Comparison of ENCODE assay signal across 8 cellular contexts in the genomic region with DNA sequence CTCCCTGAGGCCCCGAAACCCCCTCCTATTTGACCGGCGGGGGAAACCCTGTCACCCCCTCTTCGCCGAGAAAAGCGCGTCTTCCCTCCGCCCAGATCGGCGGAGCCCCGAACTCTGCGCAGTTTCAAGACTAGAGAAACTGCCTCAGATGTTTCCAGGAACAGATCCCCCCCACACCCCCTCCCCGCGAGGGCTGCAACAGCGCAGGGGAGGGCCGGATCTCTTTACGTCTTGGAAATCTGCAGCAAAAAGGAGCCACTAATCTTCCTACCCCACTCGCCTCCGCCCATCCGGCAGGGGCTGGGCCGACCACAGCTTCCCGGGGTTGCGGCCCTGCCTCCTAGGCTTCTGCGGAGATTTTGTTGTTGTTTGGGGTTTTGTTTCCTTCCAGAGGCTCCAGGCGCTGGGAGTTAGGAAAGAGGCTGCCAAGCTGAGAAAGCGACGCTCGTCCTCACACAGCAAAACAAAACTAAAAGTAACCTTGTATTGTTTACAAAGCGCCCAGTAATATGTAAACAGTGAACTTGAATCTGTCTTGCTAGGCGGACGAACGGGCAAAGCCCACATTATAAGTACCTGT. TPM values are rescaled to one million over a fixed set of nuclear protein-coding genes. Genes with fewer than 3 reads are reported as not detected.
A peak's percentile ranks its signal among the peaks of the same experiment; 100 is the strongest.
DNase-seq lines count a peak whose midpoint lies in the region; ATAC-seq, FAIRE-seq and TF ChIP-seq lines count a peak whose summit lies in the region.

No MANE protein-coding gene starts in this region.

- in situ Hi-C loops in GM12878 (cut with MboI), result no loop called here

- no peaks in the 10 kb centered on the region; the same call in 1 of the 2 replicates for H3K4me1 ChIP-seq in GM12878 (ENCODE audit: control insufficient read depth, insufficient read depth, low read length)

- SMC1A ChIA-PET in GM12878 (lab: Charles Lee; ENCODE audit: uncharacterized antibody, unreplicated experiment), result interaction anchor here (0.7 kb wide), 1 partner anchor 10 kb away, joined by 3 read pairs; no protein-coding TSS in a partner anchor

- H3K9ac ChIP-seq in GM12878 (ENCODE audit: control insufficient read depth, insufficient read depth, low read length), result peak overlapping the region; percentile 59

- intact Hi-C loops in GM12878 (cut with micrococcal nuclease; ENCODE audit: unreplicated experiment), result no loop called here

- CTCF ChIA-PET in GM12878 (lab: Yijun Ruan, JAX), result no interaction called here

- TF ChIP-seq RAD21 in GM12878 (IDR thresholded peaks at IDR 0.05; ENCODE audit: insufficient read depth, low read depth, low read length), result no peak

- DNase-seq in T-helper 1 cell (peak in 4 of 5 donors; percentile 46 to 96 (median 54)), GM12878 (ENCODE audit: low read depth, low spot score) (no peak), left lobe of liver (ENCODE audit: low spot score) (no peak)
- DNase-seq in stimulated activated CD8-positive, alpha-beta memory T cell treated with anti-CD3 and anti-CD28 coated beads, Interleukin-12 subunit alpha, Interleukin-12 subunit beta, amount 100 ng/mL, for 1 hour (ENCODE audit: low read depth), result peak; percentile 29

- no peaks in the 10 kb centered on the region for H4K20me1 ChIP-seq in GM12878 (ENCODE audit: control insufficient read depth, insufficient read depth)

- H3K9me3 ChIP-seq in GM12878 (replicated peaks; ENCODE audit: control insufficient read depth, insufficient read depth, low read length), result peaks cover 8% of the 10 kb centered on the region; the same call in 2 of the 3 replicates

- FAIRE-seq in GM12878 (lab: Jason Lieb, UNC), result no peak

- peak overlapping the region; percentile 78 for H3K4me2 ChIP-seq in GM12878 (ENCODE audit: control insufficient read depth, insufficient read depth)

- WGBS in GM12878 (ENCODE audit: insufficient coverage, insufficient replicate concordance, low lambda C conversion rate, missing lambda C conversion rate), result 1% methylated on average over 32 of the region's 32 CpGs

- TF ChIP-seq POLR2A in GM12878 (IDR thresholded peaks at IDR 0.05; ENCODE audit: low read depth, low read length), result no peak

- peak overlapping the region; percentile 58 for H2AFZ ChIP-seq in GM12878 (ENCODE audit: control insufficient read depth, low read depth, low read length)

- RAD21 ChIA-PET in GM12878 (lab: Charles Lee; ENCODE audit: unreplicated experiment), result no interaction called here

- no peak for TF ChIP-seq CTCF in GM12878 (IDR thresholded peaks at IDR 0.05 in 2 of 3, conservative IDR thresholded peaks at IDR 0.05 in 1 of 3; ENCODE audit: control insufficient read depth in 2 of 3, extremely low read depth in 1 of 3, insufficient read depth in 1 of 3, low read depth in 3 of 3, low read length in 3 of 3)

- ATAC-seq in GM18511 (IDR thresholded peaks at IDR 0.05; ENCODE audit: unreplicated experiment) (peak; percentile 62), HG03095 (IDR thresholded peaks at IDR 0.05; ENCODE audit: unreplicated experiment) (peak; percentile 58), GM12878 (peak; percentile 88), left lobe of liver (peak; percentile 81), GM18861 (IDR thresholded peaks at IDR 0.05; ENCODE audit: unreplicated experiment) (no peak), HG02938 (IDR thresholded peaks at IDR 0.05; ENCODE audit: unreplicated experiment) (no peak)

- POLR2A ChIA-PET in GM12878 (lab: Charles Lee), result no interaction called here

- H3K27ac ChIP-seq in GM12878 (ENCODE audit: control insufficient read depth, insufficient read depth), result no peak overlapping the region

- TF ChIP-seq EP300 in GM12878 (IDR thresholded peaks at IDR 0.05; ENCODE audit: borderline replicate concordance in 1 of 2, control insufficient read depth in 1 of 2, low read depth in 2 of 2, low read length in 2 of 2), result no peak

- peaks cover 18 to 32% of the 10 kb centered on the region in 2 experiments for H3K27me3 ChIP-seq in GM12878 (replicated peaks in 1 of 2; ENCODE audit: control insufficient read depth in 2 of 2, insufficient read depth in 2 of 2, low read length in 1 of 2)

- no TSS peak for BruUV-seq in GM12878 (replicated peaks; lab: Mats Ljungman, UMichigan)

- peak overlapping the region; percentile 82 for H3K4me3 ChIP-seq in GM12878

- no peaks in the 10 kb centered on the region for H3K79me2 ChIP-seq in GM12878 (ENCODE audit: control insufficient read depth, insufficient read depth, low read length)

- no peaks in the 10 kb centered on the region for H3K36me3 ChIP-seq in GM12878 (ENCODE audit: control insufficient read depth in 2 of 2, insufficient read depth in 2 of 2, low read length in 1 of 2)

TF ChIP-seq in GM12878, 131 proteins besides CTCF, POLR2A, EP300 and RAD21 (continues in another document):
- TF ChIP-seq, protein P1, sequence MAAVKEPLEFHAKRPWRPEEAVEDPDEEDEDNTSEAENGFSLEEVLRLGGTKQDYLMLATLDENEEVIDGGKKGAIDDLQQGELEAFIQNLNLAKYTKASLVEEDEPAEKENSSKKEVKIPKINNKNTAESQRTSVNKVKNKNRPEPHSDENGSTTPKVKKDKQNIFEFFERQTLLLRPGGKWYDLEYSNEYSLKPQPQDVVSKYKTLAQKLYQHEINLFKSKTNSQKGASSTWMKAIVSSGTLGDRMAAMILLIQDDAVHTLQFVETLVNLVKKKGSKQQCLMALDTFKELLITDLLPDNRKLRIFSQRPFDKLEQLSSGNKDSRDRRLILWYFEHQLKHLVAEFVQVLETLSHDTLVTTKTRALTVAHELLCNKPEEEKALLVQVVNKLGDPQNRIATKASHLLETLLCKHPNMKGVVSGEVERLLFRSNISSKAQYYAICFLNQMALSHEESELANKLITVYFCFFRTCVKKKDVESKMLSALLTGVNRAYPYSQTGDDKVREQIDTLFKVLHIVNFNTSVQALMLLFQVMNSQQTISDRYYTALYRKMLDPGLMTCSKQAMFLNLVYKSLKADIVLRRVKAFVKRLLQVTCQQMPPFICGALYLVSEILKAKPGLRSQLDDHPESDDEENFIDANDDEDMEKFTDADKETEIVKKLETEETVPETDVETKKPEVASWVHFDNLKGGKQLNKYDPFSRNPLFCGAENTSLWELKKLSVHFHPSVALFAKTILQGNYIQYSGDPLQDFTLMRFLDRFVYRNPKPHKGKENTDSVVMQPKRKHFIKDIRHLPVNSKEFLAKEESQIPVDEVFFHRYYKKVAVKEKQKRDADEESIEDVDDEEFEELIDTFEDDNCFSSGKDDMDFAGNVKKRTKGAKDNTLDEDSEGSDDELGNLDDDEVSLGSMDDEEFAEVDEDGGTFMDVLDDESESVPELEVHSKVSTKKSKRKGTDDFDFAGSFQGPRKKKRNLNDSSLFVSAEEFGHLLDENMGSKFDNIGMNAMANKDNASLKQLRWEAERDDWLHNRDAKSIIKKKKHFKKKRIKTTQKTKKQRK (IDR thresholded peaks at IDR 0.05; ENCODE audit: low read depth, low read length), result no peak
- TF ChIP-seq RBBP5 (conservative IDR thresholded peaks at IDR 0.05) (0 out of 2 replicates have a peak, but pooled peaks have one; percentile 46), MXI1 (IDR thresholded peaks at IDR 0.05; ENCODE audit: low read depth, low read length) (no peak), HSF1 (IDR thresholded peaks at IDR 0.05; ENCODE audit: low read depth, low read length) (no peak), NR2F1 (conservative IDR thresholded peaks at IDR 0.05) (no peak), SMAD5 (IDR thresholded peaks at IDR 0.05; ENCODE audit: low read depth) (no peak), RAD51 (IDR thresholded peaks at IDR 0.05) (no peak), MTA2 (IDR thresholded peaks at IDR 0.05; ENCODE audit: low read depth) (no peak)

RNA-seq across cellular contexts. Expression of gene FOXB1, which starts 2.2 kb away (rescaled TPM):
- not detected in 2 replicates for total RNA-seq in GM12878 (2013; cell fraction: nucleolus; rRNA removed)
- total RNA-seq in GM12878 (2014; rRNA removed) (not detected in 2 replicates), GM12878 (2014; rRNA removed; fragmentation: Illumina TruSeq; extraction: Trizol) (not detected in 2 replicates), GM12878 (2021) (not detected in 2 replicates), left lobe of liver (not detected)
- not detected for polyA plus RNA-seq in GM12878 (2011; ENCODE audit: low read depth)
- polyA plus RNA-seq in GM12878 (2011; rRNA removed) (not detected in 2 replicates), GM12878 (2014; fragmentation: Illumina TruSeq; extraction: Trizol) (not detected in 2 replicates), GM12878 (2014; fragmentation: Nextera tagmentation; extraction: Ambion mirVana) (not detected), GM12878 (2014; rRNA removed) (not detected in 2 replicates), GM12878 (2016; fragmentation: Nextera tagmentation; extraction: Ambion mirVana) (not detected)
- polyA plus RNA-seq in GM12878 (2011; cell fraction: cytosol; rRNA removed), result not detected in 2 replicates
- not detected in 2 replicates for polyA plus RNA-seq in GM12878 (2011; cell fraction: nucleus; rRNA removed)
- polyA plus RNA-seq in GM12878 (2012), result 0.03 and 0.05 TPM in 2 replicates
- 0.10 TPM in 1 of 2 replicates, not detected in the other for polyA minus RNA-seq in GM12878 (2011; rRNA and poly(A)+ RNA removed)
- not detected in 2 replicates for polyA minus RNA-seq in GM12878 (2011; cell fraction: cytosol; rRNA and poly(A)+ RNA removed)
- not detected in 2 replicates for polyA minus RNA-seq in GM12878 (2011; cell fraction: nucleus; rRNA and poly(A)+ RNA removed)

Comparison
In these comparisons a context has a peak if more than half of its experiments do, and no peak if none do; other contexts are left out.
1. ATAC-seq: peak in GM18511 (single experiment), HG03095 (single experiment), GM12878 (single experiment) and left lobe of liver (single experiment); none in GM18861 (single experiment) and HG02938 (single experiment).
2. DNase-seq: peak in T-helper 1 cell (4 of 5) and stimulated activated CD8-positive, alpha-beta memory T cell treated with anti-CD3 and anti-CD28 coated beads, Interleukin-12 subunit alpha, Interleukin-12 subunit beta, amount 100 ng/mL, for 1 hour (single experiment); none in GM12878 (single experiment) and left lobe of liver (single experiment).